Comparison of ENCODE assay signal across 8 cellular contexts in genomic region chr6:52049252-52050050, GRCh38. TPM values are rescaled to one million over a fixed set of nuclear protein-coding genes. Genes with fewer than 3 reads are reported as not detected.
DNase-seq lines count a peak whose midpoint lies in the region; ATAC-seq and TF ChIP-seq lines count a peak whose summit lies in the region.

No MANE protein-coding gene starts in this region.

- peak; percentile 24; the same call in 1 of the 2 replicates for TF ChIP-seq CTCF in HEK293 (tag by site-specific recombination; IDR thresholded peaks at IDR 0.05)
- peak; percentile 21 for TF ChIP-seq CTCF in lung (IDR thresholded peaks at IDR 0.05; ENCODE audit: control extremely low read depth, extremely low read depth)

- H3K27me3 ChIP-seq in lung (ENCODE audit: control insufficient read depth, insufficient read depth) = no peaks in the 10 kb centered on the region

- no peak overlapping the region for H3K4me3 ChIP-seq in HEK293 (ENCODE audit: low read depth, low read length)
- H3K4me3 ChIP-seq in lung = no peak overlapping the region

- POLR2A ChIA-PET in HEK293 (lab: Yijun Ruan, JAX) = no interaction called here

- ATAC-seq in lung (ENCODE audit: insufficient read depth, low FRiP score) (no peak), HG03280 (IDR thresholded peaks at IDR 0.05; ENCODE audit: unreplicated experiment) (no peak), HG03196 (IDR thresholded peaks at IDR 0.05; ENCODE audit: unreplicated experiment) (no peak)

- no peaks in the 10 kb centered on the region for H3K9me3 ChIP-seq in HEK293 (ENCODE audit: control insufficient read depth, insufficient read depth, low read depth, low read length)
- no peaks in the 10 kb centered on the region for H3K9me3 ChIP-seq in lung (ENCODE audit: control insufficient read depth in 2 of 2, insufficient read depth in 1 of 2, low read length in 1 of 2)

- 41 to 43% methylated on average over 3 of the region's 3 CpGs for WGBS in lung, 2 donors

- CTCF ChIA-PET in HEK293 (lab: Yijun Ruan, JAX) = interaction anchor here (0.5 to 5.0 kb wide), 56 partner anchors 8 to 330 kb away, joined by 3 to 44 read pairs (median 4); no protein-coding TSS in a partner anchor

- in situ Hi-C loops in T47D (cut with HindIII; ENCODE audit: low pct_unique_long_range_greater_than_20kb, low sequenced_read_pairs) = no loop called here

- H3K36me3 ChIP-seq in HEK293 (ENCODE audit: control insufficient read depth in 2 of 2, insufficient read depth in 1 of 2, low read length in 2 of 2) (no peaks in the 10 kb centered on the region), lung (ENCODE audit: control insufficient read depth in 2 of 2, insufficient read depth in 2 of 2, low read length in 2 of 2) (no peaks in the 10 kb centered on the region)

- DNase-seq in NCI-H345 (lab: John Stamatoyannopoulos, UW) = peak; percentile 31
- no peak for DNase-seq in NCI-H345 treated with DMSO at 0.1 percent for 48 hours (lab: John Stamatoyannopoulos, UW; ENCODE audit: unreplicated experiment)
- DNase-seq in NCI-H460 (ENCODE audit: extremely low read depth, low read depth) = peak; percentile 32
- peak; percentile 22 to 63 for DNase-seq in T47D (ENCODE audit: low read depth in 1 of 2, low spot score in 1 of 2)
- DNase-seq in lung (ENCODE audit: low spot score) = no peak

- no peak overlapping the region for H3K27ac ChIP-seq in HEK293 (ENCODE audit: extremely low read depth, low read depth, low read length)
- no peak overlapping the region for H3K27ac ChIP-seq in lung (ENCODE audit: low read depth in 1 of 2, low read length in 1 of 2)

- H3K4me1 ChIP-seq in HEK293 (ENCODE audit: control insufficient read depth, insufficient read depth, low read length) (0 out of 2 replicates have a peak, but pooled peaks cover 2% of the 10 kb centered on the region), lung (ENCODE audit: control insufficient read depth in 2 of 2, insufficient read depth in 2 of 2, low read length in 2 of 2) (no peaks in the 10 kb centered on the region)

TF ChIP-seq in HEK293, 187 proteins besides CTCF, POLR2A, EP300 and RAD21:
- TF ChIP-seq ZNF654 (tag by site-specific recombination; IDR thresholded peaks at IDR 0.05; ENCODE audit: low read depth) = peak; percentile 76
- no peak for TF ChIP-seq GLIS2 (tag by site-specific recombination; IDR thresholded peaks at IDR 0.05)
- TF ChIP-seq ZNF670 (tag by site-specific recombination; IDR thresholded peaks at IDR 0.05; ENCODE audit: low read depth) = no peak
- no peak for TF ChIP-seq TCF7L2 (IDR thresholded peaks at IDR 0.05; ENCODE audit: borderline replicate concordance, low read depth, low read length)
- no peak for TF ChIP-seq ZNF155 (tag by site-specific recombination; IDR thresholded peaks at IDR 0.05)
- TF ChIP-seq MZF1 (tag by site-specific recombination; IDR thresholded peaks at IDR 0.05; ENCODE audit: borderline replicate concordance) = no peak

RNA-seq across cellular contexts. Expression of gene PKHD1, which starts 38.0 kb away (rescaled TPM):
- not detected in 2 replicates for total RNA-seq in NCI-H460 (2014; rRNA removed; shearing (Covaris generic))
- not detected in 2 replicates for polyA plus RNA-seq in NCI-H460 (2014; cell fraction: nucleus; rRNA removed)
- 1 to 10 TPM in 1 of 2 donors, under 1 TPM in 1; 0.15 to 6.1 TPM for total RNA-seq in lung
- polyA plus RNA-seq in lung = under 1 TPM; 0.01 to 0.02 TPM

Comparison
In these comparisons a context has a peak if more than half of its experiments do, and no peak if none do; other contexts are left out.
1. DNase-seq: peak in NCI-H345 (single experiment), NCI-H460 (single experiment) and T47D (2 of 2); none in NCI-H345 treated with DMSO at 0.1 percent for 48 hours (single experiment) and lung (single experiment).